ENCODE assay signal across 8 cellular contexts in the genomic region with DNA sequence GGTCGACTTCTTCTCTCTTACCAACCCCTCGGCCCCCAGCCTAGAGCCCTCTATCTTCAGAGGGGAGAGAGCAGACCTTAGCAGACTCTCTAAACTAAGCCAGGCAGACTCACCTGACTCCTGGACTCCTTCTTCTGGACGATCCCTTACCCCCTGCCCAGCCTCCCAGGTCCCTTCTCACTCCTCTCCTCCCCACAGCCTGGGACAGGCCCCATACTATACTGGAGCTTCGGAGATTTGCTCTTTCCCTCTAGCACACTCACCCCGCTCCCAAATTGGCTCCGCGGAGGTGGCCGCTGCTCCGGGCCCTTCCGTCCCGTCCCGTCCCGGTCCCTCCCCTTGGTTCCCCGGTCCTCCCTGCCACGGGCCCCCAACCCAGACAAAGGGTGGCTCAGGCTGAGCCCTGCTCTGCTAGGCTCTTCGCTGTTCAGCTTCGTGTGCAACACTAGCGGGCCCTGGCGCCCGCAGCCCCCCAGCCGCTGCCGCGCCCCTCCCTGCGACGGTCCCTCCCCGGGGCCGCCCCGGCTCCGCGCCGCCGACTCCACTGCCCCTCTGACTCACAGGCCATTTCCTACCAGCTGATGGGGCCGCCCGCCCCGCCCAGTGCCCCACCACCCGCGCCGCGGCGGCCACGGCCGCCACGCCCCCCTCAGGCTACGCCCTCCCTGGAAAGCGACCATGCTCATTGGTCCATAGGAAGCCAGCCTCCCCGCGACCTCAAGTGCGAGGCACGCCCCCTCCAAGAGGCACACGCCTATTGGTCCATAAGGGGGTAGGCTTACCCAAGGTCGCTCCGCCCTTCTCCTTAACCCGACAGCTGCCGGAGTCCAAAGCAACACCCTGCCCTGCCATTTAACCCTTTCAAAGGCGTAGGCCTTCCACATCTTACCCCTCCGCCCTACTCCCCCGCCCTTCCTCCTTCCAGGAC. TPM values are rescaled to one million over a fixed set of nuclear protein-coding genes. Genes with fewer than 3 reads are reported as not detected.
DNase-seq lines count a peak whose midpoint lies in the region; ATAC-seq and TF ChIP-seq lines count a peak whose summit lies in the region.

No MANE protein-coding gene starts in this region.

- H3K27ac Mint-ChIP-seq in activated T-cell treated with anti-CD3 and anti-CD28 coated beads, Interleukin-2, amount 50 U/mL, for 24 hours: peak overlapping the region; percentile 91

- H3K27me3 Mint-ChIP-seq in activated T-cell treated with anti-CD3 and anti-CD28 coated beads, Interleukin-2, amount 50 U/mL, for 24 hours: no peaks in the 10 kb centered on the region

- H3K9me3 ChIP-seq in esophagus (ENCODE audit: control insufficient read depth in 2 of 2, insufficient read depth in 1 of 2, low read depth in 1 of 2, low read length in 1 of 2) (no peaks in the 10 kb centered on the region), mucosa of rectum (ENCODE audit: control insufficient read depth in 2 of 2, low read length in 2 of 2) (no peaks in the 10 kb centered on the region)

- H3K27me3 ChIP-seq in esophagus (ENCODE audit: control insufficient read depth in 1 of 2, insufficient read depth in 2 of 2, low read length in 2 of 2) (no peaks in the 10 kb centered on the region), mucosa of rectum (ENCODE audit: control insufficient read depth in 2 of 2, insufficient read depth in 2 of 2, low read length in 2 of 2) (no peaks in the 10 kb centered on the region)

- peak overlapping the region; percentile 62 to 70 for H3K4me3 ChIP-seq in esophagus (ENCODE audit: low read depth in 1 of 2, low read length in 2 of 2)
- peak overlapping the region; percentile 76 to 81 for H3K4me3 ChIP-seq in mucosa of rectum (ENCODE audit: low read length in 2 of 2)

- peaks cover 55% of the 10 kb centered on the region for H3K4me1 Mint-ChIP-seq in activated T-cell treated with anti-CD3 and anti-CD28 coated beads, Interleukin-2, amount 50 U/mL, for 24 hours (ENCODE audit: low read depth)

- H3K4me1 ChIP-seq in esophagus (ENCODE audit: control insufficient read depth in 2 of 2, insufficient read depth in 2 of 2, low read length in 1 of 2) (peaks cover 0 to 5% of the 10 kb centered on the region in 2 donors), mucosa of rectum (ENCODE audit: control insufficient read depth in 2 of 2, insufficient read depth in 2 of 2, low read length in 2 of 2) (peaks cover 46 to 48% of the 10 kb centered on the region in 2 donors)

- TF ChIP-seq EP300 in Ishikawa (IDR thresholded peaks at IDR 0.05; ENCODE audit: borderline replicate concordance): no peak; the same call in 1 of the 2 replicates

- peak overlapping the region; percentile 87 to 90 for H3K9ac ChIP-seq in mucosa of rectum (ENCODE audit: low read depth in 1 of 2, low read length in 2 of 2)

- ATAC-seq in GM21619 (IDR thresholded peaks at IDR 0.05; ENCODE audit: unreplicated experiment): peak; percentile 65

- H3K36me3 ChIP-seq in esophagus (ENCODE audit: control insufficient read depth in 2 of 2, insufficient read depth in 2 of 2, low read length in 1 of 2): peaks cover 5 to 10% of the 10 kb centered on the region in 2 donors
- peaks cover 8 to 17% of the 10 kb centered on the region in 2 donors for H3K36me3 ChIP-seq in mucosa of rectum (ENCODE audit: control insufficient read depth in 2 of 2, insufficient read depth in 2 of 2, low read length in 2 of 2)

- TF ChIP-seq RAD21 in Ishikawa (IDR thresholded peaks at IDR 0.05; ENCODE audit: low read depth): no peak

- H3K9me3 Mint-ChIP-seq in activated T-cell treated with anti-CD3 and anti-CD28 coated beads, Interleukin-2, amount 50 U/mL, for 24 hours: no peaks in the 10 kb centered on the region

- 1% methylated on average over 53 to 57 of the region's 57 CpGs for WGBS in esophagus, 2 donors

- peak overlapping the region; percentile 92 to 94 for H3K27ac ChIP-seq in esophagus (ENCODE audit: low read depth in 2 of 2, low read length in 1 of 2)
- H3K27ac ChIP-seq in mucosa of rectum (ENCODE audit: low read depth in 2 of 2, low read length in 2 of 2): peak overlapping the region; percentile 74 to 84

- H3K36me3 Mint-ChIP-seq in activated T-cell treated with anti-CD3 and anti-CD28 coated beads, Interleukin-2, amount 50 U/mL, for 24 hours (ENCODE audit: low read depth): peaks cover 5% of the 10 kb centered on the region

- H3K4me3 Mint-ChIP-seq in activated T-cell treated with anti-CD3 and anti-CD28 coated beads, Interleukin-2, amount 50 U/mL, for 24 hours: peak overlapping the region; percentile 73

- DNase-seq in DMS 273 (lab: John Stamatoyannopoulos, UW; ENCODE audit: unreplicated experiment) (peak; percentile 99), OCI-M2 (lab: John Stamatoyannopoulos, UW; ENCODE audit: unreplicated experiment) (peak; percentile 59)
- DNase-seq in activated T-cell treated with anti-CD3 and anti-CD28 coated beads, Interleukin-2, amount 50 U/mL, for 24 hours: peak; percentile 96
- DNase-seq in stimulated activated CD8-positive, alpha-beta memory T cell treated with anti-CD3 and anti-CD28 coated beads, Interleukin-4, amount 100 ng/mL, for 4 hours (ENCODE audit: low read depth in 2 of 2, low spot score in 1 of 2): peak; percentile 87 to 92

TF ChIP-seq in Ishikawa, 13 proteins besides CTCF, POLR2A, EP300 and RAD21:
- TF ChIP-seq CREB1 (IDR thresholded peaks at IDR 0.05; ENCODE audit: low read depth) (0 out of 2 replicates have a peak, but pooled peaks have one; percentile 30), ZBTB7A (IDR thresholded peaks at IDR 0.05; ENCODE audit: low read depth) (peak; percentile 90), TCF12 (IDR thresholded peaks at IDR 0.05; ENCODE audit: low read depth) (peak; percentile 11; the same call in 1 of the 2 replicates), YY1 (IDR thresholded peaks at IDR 0.05; ENCODE audit: low read depth) (peak; percentile 16; the same call in 1 of the 2 replicates), TAF1 (IDR thresholded peaks at IDR 0.05; ENCODE audit: low read depth) (no peak), CEBPB (IDR thresholded peaks at IDR 0.05) (no peak)
- TF ChIP-seq, protein P1, sequence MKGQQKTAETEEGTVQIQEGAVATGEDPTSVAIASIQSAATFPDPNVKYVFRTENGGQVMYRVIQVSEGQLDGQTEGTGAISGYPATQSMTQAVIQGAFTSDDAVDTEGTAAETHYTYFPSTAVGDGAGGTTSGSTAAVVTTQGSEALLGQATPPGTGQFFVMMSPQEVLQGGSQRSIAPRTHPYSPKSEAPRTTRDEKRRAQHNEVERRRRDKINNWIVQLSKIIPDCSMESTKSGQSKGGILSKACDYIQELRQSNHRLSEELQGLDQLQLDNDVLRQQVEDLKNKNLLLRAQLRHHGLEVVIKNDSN (IDR thresholded peaks at IDR 0.05): peak; percentile 6; the same call in 1 of the 2 replicates

RNA-seq across cellular contexts. Expression of a gene that starts 4.4 kb away (rescaled TPM):
- polyA plus RNA-seq in esophagus: 10 to 100 TPM; 19.6 to 20.9 TPM

RNA-seq across cellular contexts. Expression of a gene that starts 8.3 kb away (rescaled TPM):
- 100 to 1,000 TPM in 1 of 2 donors, 10 to 100 TPM in 1; 32.9 to 107 TPM for polyA plus RNA-seq in esophagus

RNA-seq across cellular contexts. Expression of a gene that starts 14.9 kb away (rescaled TPM):
- 10 to 100 TPM; 12.3 to 12.5 TPM for polyA plus RNA-seq in esophagus

RNA-seq across cellular contexts. Expression of a gene that starts 31.5 kb away (rescaled TPM):
- polyA plus RNA-seq in esophagus: 10 to 100 TPM; 14.7 to 24.5 TPM

RNA-seq across cellular contexts. Expression of a gene that starts 38.8 kb away (rescaled TPM):
- 100 to 1,000 TPM in 1 of 2 donors, 10 to 100 TPM in 1; 60.4 to 150 TPM for polyA plus RNA-seq in esophagus

Comparison
In these comparisons a context has a peak if more than half of its experiments do, and no peak if none do; other contexts are left out.
1. Peak in every context shown above with its lines: DNase-seq, ATAC-seq, H3K4me3 ChIP-seq and H3K27ac ChIP-seq.